In the genomic region with DNA sequence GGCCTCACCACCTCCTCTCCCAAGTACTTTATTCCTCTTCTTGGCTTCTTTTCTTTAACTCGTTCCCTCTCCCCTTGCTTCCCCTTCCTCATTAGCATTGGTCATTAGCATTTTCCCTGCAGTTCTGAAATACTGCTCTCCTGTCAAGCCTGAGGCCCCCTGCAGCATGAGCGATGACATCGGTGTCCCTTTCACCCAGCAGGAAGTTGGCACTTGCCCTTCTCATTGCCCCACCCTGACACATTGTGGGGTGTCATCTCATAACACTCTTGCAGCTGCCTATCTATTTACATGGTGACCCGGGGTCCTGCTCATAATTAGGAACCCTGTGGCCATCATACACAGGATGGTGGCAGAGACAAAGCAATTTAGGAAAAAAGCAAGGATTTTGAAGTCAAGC, we compare ENCODE assay signal across 22 cellular contexts.
"Had no signal": no experiment of that assay in that cellular context is flagged by ENCODE, and none has a peak within 500 bp of the region (broad histone marks: within the 10 kb centered on the region; RNA-seq: fewer than 3 reads in every experiment).

No MANE protein-coding gene starts in this region.

- H3K4me3 ChIP-seq: adrenal gland, esophagus muscularis mucosa, heart right ventricle, pancreas, sigmoid colon, testis, upper lobe of left lung had no signal

- H3K4me1 ChIP-seq: adrenal gland, esophagus muscularis mucosa, heart right ventricle, pancreas, testis, upper lobe of left lung had no signal

- H3K9me3 Mint-ChIP-seq: activated naive CD4-positive, alpha-beta T cell treated with anti-CD3 and anti-CD28 coated beads, Interleukin-2, amount 50 U/mL, for 72 hours; activated T-cell treated with anti-CD3 and anti-CD28 coated beads, Interleukin-2, amount 50 U/mL, for 4 hours had no signal

- DNase-seq: activated CD4-positive, alpha-beta T cell treated with anti-CD3 and anti-CD28 coated beads, Interleukin-2, amount 50 U/mL, for 1 hour; activated CD8-positive, alpha-beta memory T cell treated with anti-CD3 and anti-CD28 coated beads, Interleukin-2, amount 50 U/mL, for 4 hours; activated effector memory CD4-positive, alpha-beta T cell treated with anti-CD3 and anti-CD28 coated beads, Interleukin-2, amount 50 U/mL, for 16 hours; activated T-cell treated with anti-CD3 and anti-CD28 coated beads, Interleukin-2, amount 50 U/mL, for 4 hours; adrenal gland; cerebellar nuclear complex; cortex of kidney; effector CD4-positive, alpha-beta T cell; heart right ventricle; mesenchymal stem cell; naive thymus-derived CD4-positive, alpha-beta T cell; pancreas; sigmoid colon; stimulated activated CD4-positive, alpha-beta T cell treated with anti-CD3 and anti-CD28 coated beads, Interleukin-4, amount 100 ng/mL, for 24 hours; T1000; testis; upper lobe of left lung had no signal

- ATAC-seq: activated CD4-positive, CD25-positive, alpha-beta regulatory T cell treated with anti-CD3 and anti-CD28 coated beads, Interleukin-2, amount 50 U/mL, for 24 hours; activated naive CD4-positive, alpha-beta T cell treated with anti-CD3 and anti-CD28 coated beads, Interleukin-2, amount 50 U/mL, for 72 hours; activated T-cell treated with anti-CD3 and anti-CD28 coated beads, Interleukin-2, amount 50 U/mL, for 4 hours; heart right ventricle; naive thymus-derived CD4-positive, alpha-beta T cell; pancreas; stimulated activated effector memory CD8-positive, alpha-beta T cell treated with anti-CD3 and anti-CD28 coated beads, Interleukin-12 subunit alpha, Interleukin-12 subunit beta, amount 100 ng/mL, for 72 hours had no signal

- H3K36me3 Mint-ChIP-seq: activated naive CD4-positive, alpha-beta T cell treated with anti-CD3 and anti-CD28 coated beads, Interleukin-2, amount 50 U/mL, for 72 hours; naive thymus-derived CD4-positive, alpha-beta T cell; stimulated activated effector memory CD8-positive, alpha-beta T cell treated with anti-CD3 and anti-CD28 coated beads, Interleukin-12 subunit alpha, Interleukin-12 subunit beta, amount 100 ng/mL, for 72 hours had no signal

- H3K27ac ChIP-seq: adrenal gland, esophagus muscularis mucosa, heart right ventricle, neutrophil, pancreas, sigmoid colon, testis, upper lobe of left lung had no signal

- H3K4me1 Mint-ChIP-seq: stimulated activated effector memory CD8-positive, alpha-beta T cell treated with anti-CD3 and anti-CD28 coated beads, Interleukin-12 subunit alpha, Interleukin-12 subunit beta, amount 100 ng/mL, for 72 hours had no signal

- H3K9me3 ChIP-seq: adrenal gland, neutrophil, pancreas, sigmoid colon, testis, upper lobe of left lung had no signal

- H3K27ac Mint-ChIP-seq: activated naive CD4-positive, alpha-beta T cell treated with anti-CD3 and anti-CD28 coated beads, Interleukin-2, amount 50 U/mL, for 72 hours; naive thymus-derived CD4-positive, alpha-beta T cell; stimulated activated effector memory CD8-positive, alpha-beta T cell treated with anti-CD3 and anti-CD28 coated beads, Interleukin-12 subunit alpha, Interleukin-12 subunit beta, amount 100 ng/mL, for 72 hours had no signal

- H3K27me3 ChIP-seq: pancreas, sigmoid colon, testis, upper lobe of left lung had no signal

- H3K4me3 Mint-ChIP-seq: activated T-cell treated with anti-CD3 and anti-CD28 coated beads, Interleukin-2, amount 50 U/mL, for 4 hours; naive thymus-derived CD4-positive, alpha-beta T cell; stimulated activated effector memory CD8-positive, alpha-beta T cell treated with anti-CD3 and anti-CD28 coated beads, Interleukin-12 subunit alpha, Interleukin-12 subunit beta, amount 100 ng/mL, for 72 hours had no signal
